Comparison of ENCODE assay signal across 28 cellular contexts in the genomic region with DNA sequence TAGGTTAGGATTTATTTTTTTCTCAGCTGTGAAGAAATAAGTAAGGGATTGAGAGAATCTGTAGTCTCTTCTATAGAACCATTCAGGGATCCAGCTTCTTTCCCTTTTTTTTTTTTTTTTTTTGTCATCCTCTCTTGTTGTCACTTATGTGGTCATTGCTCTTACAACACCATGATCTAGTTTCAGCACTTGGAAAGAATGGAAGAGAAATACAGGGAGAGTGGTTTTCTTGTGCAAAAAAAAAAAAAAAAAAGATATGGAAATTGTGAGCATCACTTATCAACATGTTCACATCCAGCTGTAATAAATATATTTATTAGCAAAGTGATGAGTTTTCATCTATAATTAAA.
"Had no signal": no experiment of that assay in that cellular context is flagged by ENCODE, and none has a peak within 500 bp of the region (broad histone marks: within the 10 kb centered on the region; RNA-seq: fewer than 3 reads in every experiment).

No MANE protein-coding gene starts in this region.

- H3K27me3 ChIP-seq: breast epithelium, cardiac muscle cell, colonic mucosa, esophagus squamous epithelium had no signal

- DNase-seq: activated B cell treated with CpG ODN at 0.5 μM for 24 hours; activated CD4-positive, alpha-beta T cell treated with anti-CD3 and anti-CD28 coated beads for 48 hours; activated CD4-positive, alpha-beta T cell treated with anti-CD3 and anti-CD28 coated beads, Interleukin-2, amount 50 U/mL, for 1 hour; activated CD4-positive, alpha-beta T cell treated with anti-CD3 and anti-CD28 coated beads, Interleukin-2, amount 50 U/mL, for 48 hours; activated CD8-positive, alpha-beta memory T cell treated with anti-CD3 and anti-CD28 coated beads for 24 hours; activated CD8-positive, alpha-beta T cell treated with anti-CD3 and anti-CD28 coated beads for 36 hours; activated effector memory CD4-positive, alpha-beta T cell treated with Interleukin-2 at 50 U/mL for 16 hours; activated gamma-delta T cell treated with Interleukin-2 at 50 U/mL for 16 hours; activated naive CD4-positive, alpha-beta T cell treated with anti-CD3 and anti-CD28 coated beads, Interleukin-2, amount 50 U/mL, for 16 hours; activated naive CD4-positive, alpha-beta T cell treated with Interleukin-2 at 50 U/mL for 16 hours; activated T-cell treated with anti-CD3 and anti-CD28 coated beads, Interleukin-2, amount 50 U/mL, for 4 hours; amniotic stem cell; anterior cingulate cortex; central memory CD4-positive, alpha-beta T cell; cerebellar nuclear complex; colonic mucosa; effector CD8-positive, alpha-beta T cell; esophagus squamous epithelium; head of caudate nucleus; T-helper 1 cell; T-helper 17 cell; T1000; WERI-Rb-1 had no signal

- H3K27ac ChIP-seq: breast epithelium, cardiac muscle cell, colonic mucosa, epithelial cell of prostate, esophagus squamous epithelium, WERI-Rb-1 had no signal

- ATAC-seq: activated CD4-positive, CD25-positive, alpha-beta regulatory T cell treated with anti-CD3 and anti-CD28 coated beads, Interleukin-2, amount 50 U/mL, for 24 hours; activated CD8-positive, alpha-beta T cell treated with anti-CD3 and anti-CD28 coated beads for 36 hours; activated T-cell treated with anti-CD3 and anti-CD28 coated beads, Interleukin-2, amount 50 U/mL, for 4 hours; activated T-helper 17 cell treated with anti-CD3 and anti-CD28 coated beads, Interleukin-2, amount 50 U/mL, for 72 hours; T-helper 17 cell had no signal

- H3K4me3 ChIP-seq: breast epithelium, cardiac muscle cell, colonic mucosa, esophagus squamous epithelium had no signal

- H3K4me1 ChIP-seq: breast epithelium, colonic mucosa, esophagus squamous epithelium had no signal

- H3K9me3 ChIP-seq: breast epithelium, colonic mucosa, esophagus squamous epithelium had no signal

- H3K36me3 ChIP-seq: breast epithelium, cardiac muscle cell, colonic mucosa, esophagus squamous epithelium, WERI-Rb-1 had no signal
